In the genomic region with DNA sequence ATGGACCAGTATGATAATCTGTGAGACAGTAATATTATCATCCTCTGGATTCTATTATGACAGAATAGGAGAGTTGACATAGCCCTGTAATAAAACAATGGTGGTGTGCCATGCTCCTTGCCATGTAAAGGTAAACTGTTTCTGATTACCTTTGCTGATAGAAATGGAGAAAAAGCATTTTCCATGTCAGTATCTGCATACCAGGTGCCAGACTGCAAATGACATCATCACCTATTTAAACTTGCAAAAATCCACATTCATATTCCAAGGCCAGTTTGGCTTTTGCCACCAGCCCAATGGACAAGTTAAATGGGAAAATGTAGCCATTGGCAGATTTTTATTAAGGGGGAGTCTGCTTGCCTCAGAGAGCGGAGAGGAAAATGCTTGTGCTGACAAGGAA, we compare ENCODE assay signal across 34 cellular contexts.
"Had no signal": no experiment of that assay in that cellular context is flagged by ENCODE, and none has a peak within 500 bp of the region (broad histone marks: within the 10 kb centered on the region; RNA-seq: fewer than 3 reads in every experiment).

No MANE protein-coding gene starts in this region.

- H3K4me3 ChIP-seq: adrenal gland, body of pancreas, breast epithelium had no signal

- H3K9me3 ChIP-seq: adrenal gland, body of pancreas, breast epithelium had no signal

- ATAC-seq: activated CD8-positive, alpha-beta T cell treated with anti-CD3 and anti-CD28 coated beads for 36 hours; activated naive CD4-positive, alpha-beta T cell treated with anti-CD3 and anti-CD28 coated beads, Interleukin-2, amount 50 U/mL, for 72 hours; activated T-cell treated with anti-CD3 and anti-CD28 coated beads, Interleukin-2, amount 50 U/mL, for 4 hours; activated T-cell treated with anti-CD3 and anti-CD28 coated beads, Interleukin-2, amount 50 U/mL, for 72 hours; activated T-helper 17 cell treated with anti-CD3 and anti-CD28 coated beads, Interleukin-2, amount 50 U/mL, for 72 hours; body of pancreas had no signal

- H3K36me3 ChIP-seq: adrenal gland, brain microvascular endothelial cell, breast epithelium had no signal

- FAIRE-seq: astrocyte, TTC549 had no signal

- H3K27me3 ChIP-seq: body of pancreas, brain microvascular endothelial cell, breast epithelium had no signal

- DNase-seq: activated B cell treated with CpG ODN at 0.5 μM for 24 hours; activated CD4-positive, alpha-beta memory T cell treated with anti-CD3 and anti-CD28 coated beads for 36 hours; activated CD4-positive, alpha-beta T cell treated with anti-CD3 and anti-CD28 coated beads for 4 hours; activated CD4-positive, alpha-beta T cell treated with anti-CD3 and anti-CD28 coated beads, Interleukin-2, amount 10 ng/mL, durations not matched to agents 24 days and 14 days; activated CD4-positive, alpha-beta T cell treated with anti-CD3 and anti-CD28 coated beads, Interleukin-2, amount 50 U/mL, for 1 hour; activated CD4-positive, alpha-beta T cell treated with anti-CD3 and anti-CD28 coated beads, Interleukin-2, amount 50 U/mL, for 4 hours; activated CD4-positive, CD25-positive, alpha-beta regulatory T cell treated with anti-CD3 and anti-CD28 coated beads, Interleukin-2, amount 50 U/mL, for 72 hours; activated CD8-positive, alpha-beta memory T cell treated with anti-CD3 and anti-CD28 coated beads, Interleukin-2, amount 50 U/mL, for 4 hours; activated CD8-positive, alpha-beta T cell treated with anti-CD3 and anti-CD28 coated beads for 36 hours; activated effector memory CD4-positive, alpha-beta T cell treated with anti-CD3 and anti-CD28 coated beads, Interleukin-2, amount 50 U/mL, for 16 hours; activated gamma-delta T cell treated with Interleukin-2 at 50 U/mL for 16 hours; activated naive CD4-positive, alpha-beta T cell; activated naive CD4-positive, alpha-beta T cell treated with anti-CD3 and anti-CD28 coated beads for 36 hours; activated naive CD4-positive, alpha-beta T cell treated with anti-CD3 and anti-CD28 coated beads, Interleukin-2, amount 50 U/mL, for 16 hours; activated naive CD8-positive, alpha-beta T cell treated with anti-CD3 and anti-CD28 coated beads for 36 hours; activated T-cell treated with anti-CD3 and anti-CD28 coated beads for 4 hours; activated T-cell treated with anti-CD3 and anti-CD28 coated beads, Interleukin-2, amount 50 U/mL, for 1 hour; activated T-cell treated with anti-CD3 and anti-CD28 coated beads, Interleukin-2, amount 50 U/mL, for 4 hours; activated T-cell treated with anti-CD3 and anti-CD28 coated beads, Interleukin-2, amount 50 U/mL, for 72 hours; adrenal gland; amniotic stem cell; aorta; body of pancreas; brain microvascular endothelial cell; central memory CD4-positive, alpha-beta T cell; T-helper 1 cell; T-helper 2 cell; T-helper 9 cell had no signal

- H3K4me1 ChIP-seq: adrenal gland, breast epithelium had no signal

- H3K27ac ChIP-seq: adrenal gland, body of pancreas, brain microvascular endothelial cell, breast epithelium, VCaP had no signal
